Comparison of ENCODE assay signal across 23 cellular contexts in genomic region chr14:36817071-36817930, GRCh38.
"Had no signal": no experiment of that assay in that cellular context is flagged by ENCODE, and none has a peak within 500 bp of the region (broad histone marks: within the 10 kb centered on the region; RNA-seq: fewer than 3 reads in every experiment).

No MANE protein-coding gene starts in this region.

- H3K4me3 ChIP-seq: adrenal gland, ascending aorta had no signal

- H3K4me1 Mint-ChIP-seq: natural killer cell; stimulated activated naive B cell treated with anti-CD40 and anti-IgM and Interleukin-4, amounts not matched to agents 10 μg/mL and 1 μg/mL and 100 μg/mL, for 72 hours had no signal

- H3K27ac Mint-ChIP-seq: activated naive CD8-positive, alpha-beta T cell; activated T-helper 2 cell treated with anti-CD3 and anti-CD28 coated beads, Interferon-gamma antibody, Interleukin-2, Interleukin-4, amounts not matched to agents 10 μg/mL and 5 μg/mL and 100 μg/mL, durations not matched to agents 14 hours and 24 hours and 36 hours; dendritic cell treated with granulocyte-macrophage colony-stimulating factor and Interleukin-4, amounts not matched to agents 40 ng/mL and 50 ng/mL, for 4 days; natural killer cell; stimulated activated naive B cell treated with anti-CD40 and anti-IgM and Interleukin-4, amounts not matched to agents 10 μg/mL and 1 μg/mL and 100 μg/mL, for 72 hours; WTC11 had no signal

- H3K4me1 ChIP-seq: adrenal gland, ascending aorta had no signal

- ATAC-seq: activated T-cell treated with anti-CD3 and anti-CD28 coated beads, Interleukin-2, amount 50 U/mL, for 4 hours; left lobe of liver; natural killer cell; stimulated activated naive B cell treated with anti-CD40 and anti-IgM and Interleukin-4, amounts not matched to agents 10 μg/mL and 1 μg/mL and 100 μg/mL, for 72 hours; WTC11 had no signal

- H3K36me3 ChIP-seq: adrenal gland, ascending aorta, brain microvascular endothelial cell had no signal

- H3K27me3 ChIP-seq: adrenal gland, ascending aorta, brain microvascular endothelial cell had no signal

- H3K27me3 Mint-ChIP-seq: dendritic cell treated with granulocyte-macrophage colony-stimulating factor and Interleukin-4, amounts not matched to agents 40 ng/mL and 50 ng/mL, for 4 days; stimulated activated naive B cell treated with anti-CD40 and anti-IgM and Interleukin-4, amounts not matched to agents 10 μg/mL and 1 μg/mL and 100 μg/mL, for 72 hours had no signal

- H3K36me3 Mint-ChIP-seq: activated naive CD8-positive, alpha-beta T cell; natural killer cell; stimulated activated naive B cell treated with anti-CD40 and anti-IgM and Interleukin-4, amounts not matched to agents 10 μg/mL and 1 μg/mL and 100 μg/mL, for 72 hours; WTC11 had no signal

- H3K9me3 Mint-ChIP-seq: activated T-cell treated with anti-CD3 and anti-CD28 coated beads, Interleukin-2, amount 50 U/mL, for 4 hours; dendritic cell treated with granulocyte-macrophage colony-stimulating factor and Interleukin-4, amounts not matched to agents 40 ng/mL and 50 ng/mL, for 4 days; WTC11 had no signal

- H3K4me3 Mint-ChIP-seq: activated naive CD8-positive, alpha-beta T cell; activated T-cell treated with anti-CD3 and anti-CD28 coated beads, Interleukin-2, amount 50 U/mL, for 4 hours; dendritic cell treated with granulocyte-macrophage colony-stimulating factor and Interleukin-4, amounts not matched to agents 40 ng/mL and 50 ng/mL, for 4 days; natural killer cell; stimulated activated naive B cell treated with anti-CD40 and anti-IgM and Interleukin-4, amounts not matched to agents 10 μg/mL and 1 μg/mL and 100 μg/mL, for 72 hours; WTC11 had no signal

- H3K9me3 ChIP-seq: adrenal gland, ascending aorta had no signal

- H3K27ac ChIP-seq: adrenal gland, ascending aorta, brain microvascular endothelial cell had no signal

- DNase-seq: activated CD8-positive, alpha-beta memory T cell treated with anti-CD3 and anti-CD28 coated beads, Interleukin-2, amount 50 U/mL, for 48 hours; activated naive CD4-positive, alpha-beta T cell; activated T-cell treated with anti-CD3 and anti-CD28 coated beads, Interleukin-2, amount 50 U/mL, for 4 hours; adrenal gland; brain microvascular endothelial cell; caudate nucleus; effector CD4-positive, alpha-beta T cell; erythroblast; foreskin melanocyte; midbrain; natural killer cell; retina; stimulated activated CD4-positive, alpha-beta T cell treated with anti-CD3 and anti-CD28 coated beads, Interleukin-2, amount 100 ng/mL, for 48 hours; stimulated activated CD8-positive, alpha-beta memory T cell treated with anti-CD3 and anti-CD28 coated beads, Interleukin-4, amount 100 ng/mL, for 48 hours; stimulated activated naive B cell treated with anti-CD40 and anti-IgM and Interleukin-4, amounts not matched to agents 10 μg/mL and 1 μg/mL and 100 μg/mL, for 72 hours; T1000; trophoblast cell had no signal
